21 cellular contexts compared by ENCODE assay signal in genomic region chr6:15038013-15038791, GRCh38.
"Had no signal": no experiment of that assay in that cellular context is flagged by ENCODE, and none has a peak within 500 bp of the region (broad histone marks: within the 10 kb centered on the region; RNA-seq: fewer than 3 reads in every experiment).

No MANE protein-coding gene starts in this region.

- H3K4me1 ChIP-seq: esophagus muscularis mucosa, prostate gland, testis, uterus had no signal

- H3K36me3 ChIP-seq: esophagus muscularis mucosa, left ventricle myocardium inferior, prostate gland, uterus had no signal

- ATAC-seq: activated CD4-positive, alpha-beta T cell treated with anti-CD3 and anti-CD28 coated beads for 36 hours; activated T-cell treated with anti-CD3 and anti-CD28 coated beads, Interleukin-2, amount 50 U/mL, for 4 hours; effector memory CD8-positive, alpha-beta T cell; natural killer cell had no signal

- H3K9me3 ChIP-seq: esophagus muscularis mucosa, left ventricle myocardium inferior, prostate gland, testis, uterus had no signal

- H3K27me3 ChIP-seq: dorsolateral prefrontal cortex, esophagus muscularis mucosa, testis, uterus had no signal

- H3K4me3 ChIP-seq: dorsolateral prefrontal cortex, esophagus muscularis mucosa, left ventricle myocardium inferior, prostate gland, testis, uterus had no signal

- DNase-seq: activated CD4-positive, alpha-beta T cell treated with anti-CD3 and anti-CD28 coated beads for 36 hours; activated CD4-positive, alpha-beta T cell treated with anti-CD3 and anti-CD28 coated beads, Interleukin-2, amount 50 U/mL, for 4 hours; activated CD8-positive, alpha-beta memory T cell treated with anti-CD3 and anti-CD28 coated beads, Interleukin-2, amount 50 U/mL, for 48 hours; activated naive CD4-positive, alpha-beta T cell; activated naive CD8-positive, alpha-beta T cell treated with anti-CD3 and anti-CD28 coated beads for 36 hours; activated T-cell treated with anti-CD3 and anti-CD28 coated beads, Interleukin-2, amount 50 U/mL, for 4 hours; effector memory CD8-positive, alpha-beta T cell; hypothalamus; left ventricle myocardium inferior; mammary epithelial cell; midbrain; natural killer cell; stimulated activated CD4-positive, alpha-beta T cell treated with anti-CD3 and anti-CD28 coated beads, Interleukin-2, amount 100 ng/mL, for 48 hours; stimulated activated CD8-positive, alpha-beta memory T cell treated with anti-CD3 and anti-CD28 coated beads, Interleukin-4, amount 100 ng/mL, for 48 hours; stimulated activated naive B cell treated with anti-CD40 and anti-IgM and Interleukin-4, amounts not matched to agents 10 μg/mL and 1 μg/mL and 100 μg/mL, for 72 hours; testis; trophoblast cell; uterus had no signal

- H3K27ac ChIP-seq: esophagus muscularis mucosa, prostate gland, uterus had no signal
